In genomic region chr9:114515528-114515927, GRCh38 we compare ENCODE assay signal across 24 cellular contexts. TPM values are rescaled to one million over a fixed set of nuclear protein-coding genes. Genes with fewer than 3 reads are reported as not detected.
DNase-seq lines count a peak whose midpoint lies in the region; ATAC-seq and TF ChIP-seq lines count a peak whose summit lies in the region.
"Had no signal": no experiment of that assay in that cellular context is flagged by ENCODE, and none has a peak within 500 bp of the region (broad histone marks: within the 10 kb centered on the region; RNA-seq: fewer than 3 reads in every experiment).

No MANE protein-coding gene starts in this region.

- no peak for TF ChIP-seq POLR2A in ovary (IDR thresholded peaks at IDR 0.05)
- TF ChIP-seq POLR2A in spleen (IDR thresholded peaks at IDR 0.05): no peak

- no peak for DNase-seq in GM23338 (ENCODE audit: low spot score)
- DNase-seq in endodermal cell: peak; percentile 26
- DNase-seq in ovary: peak in 3 of 5 donors; percentile 30 to 48 (median 47)
- no peak for DNase-seq in activated T-cell treated with anti-CD3 and anti-CD28 coated beads, Interleukin-2, amount 50 U/mL, for 1 hour
- DNase-seq in hepatic stellate cell (ENCODE audit: low spot score): no peak
- no peak for DNase-seq in spleen
- DNase-seq: AML-193; Caco-2; Calu3; CD4-positive, alpha-beta T cell; CD8-positive, alpha-beta T cell; DMS 273 treated with DMSO at 0.1 percent for 48 hours; DMS153; DMS53; DMS79; DND-41; EL; GDM1 had no signal

- peaks cover 5% of the 10 kb centered on the region; the same call in 1 of the 3 replicates for H3K4me1 Mint-ChIP-seq in GM23338
- H3K4me1 Mint-ChIP-seq in endodermal cell: peaks cover 5% of the 10 kb centered on the region

- H3K4me3 Mint-ChIP-seq in GM23338: no peak overlapping the region
- H3K4me3 Mint-ChIP-seq in endodermal cell: no peak overlapping the region
- H3K4me3 Mint-ChIP-seq: B cell; CD4-positive, alpha-beta T cell; CD8-positive, alpha-beta T cell had no signal

- peak overlapping the region; percentile 38; the same call in 1 of the 2 replicates for H2AFZ ChIP-seq in GM23338

- TF ChIP-seq CTCF in GM23338 (conservative IDR thresholded peaks at IDR 0.05; ENCODE audit: low read depth in 2 of 2) (no peak), endodermal cell (conservative IDR thresholded peaks at IDR 0.05) (no peak), ovary (IDR thresholded peaks at IDR 0.05) (no peak), spleen (IDR thresholded peaks at IDR 0.05 in 8 of 11, conservative IDR thresholded peaks at IDR 0.05 in 3 of 11) (no peak)

- H3K9me3 ChIP-seq in endodermal cell (ENCODE audit: control insufficient read depth, low read length) (no peaks in the 10 kb centered on the region), ovary (no peaks in the 10 kb centered on the region), spleen (no peaks in the 10 kb centered on the region)
- H3K9me3 ChIP-seq: A549; BLaER1 treated with 17β-estradiol and CSF1 and Interleukin-3, amounts not matched to agents 10 nM and 100 nM; Caco-2 had no signal

- intact Hi-C loops in ovary (cut with DNase I) (no loop called here), spleen (cut with DNase I; ENCODE audit: low total_unique reads) (no loop called here)

- no peaks in the 10 kb centered on the region for H4K20me1 ChIP-seq in GM23338 (replicated peaks; ENCODE audit: insufficient read depth)
- H4K20me1 ChIP-seq: BLaER1 treated with 17β-estradiol and CSF1 and Interleukin-3, amounts not matched to agents 10 nM and 100 nM had no signal

- no peaks in the 10 kb centered on the region for H3K9me2 ChIP-seq in GM23338 (ENCODE audit: insufficient read depth)

- TF ChIP-seq EP300 in ovary (IDR thresholded peaks at IDR 0.05): no peak

- H3K36me3 ChIP-seq in GM23338 (ENCODE audit: insufficient read depth): no peaks in the 10 kb centered on the region
- H3K36me3 ChIP-seq in endodermal cell (ENCODE audit: control insufficient read depth, insufficient read depth, low read length): no peaks in the 10 kb centered on the region
- H3K36me3 ChIP-seq in ovary: no peaks in the 10 kb centered on the region
- H3K36me3 ChIP-seq in spleen: no peaks in the 10 kb centered on the region
- H3K36me3 ChIP-seq: BLaER1 treated with 17β-estradiol and CSF1 and Interleukin-3, amounts not matched to agents 10 nM and 100 nM had no signal

- ATAC-seq in GM23338: no peak
- ATAC-seq: A549; CD8-positive, alpha-beta T cell; GM12878 had no signal

- no peak overlapping the region for H3K9ac ChIP-seq in endodermal cell (ENCODE audit: extremely low read depth, low read length, poor library complexity, severe bottlenecking)
- H3K9ac ChIP-seq: BLaER1 treated with 17β-estradiol and CSF1 and Interleukin-3, amounts not matched to agents 10 nM and 100 nM had no signal

- no peak overlapping the region for H3K4me2 ChIP-seq in GM23338
- H3K4me2 ChIP-seq: A549 had no signal

- no peaks in the 10 kb centered on the region for H3K9me3 Mint-ChIP-seq in GM23338
- H3K9me3 Mint-ChIP-seq in endodermal cell: no peaks in the 10 kb centered on the region
- H3K9me3 Mint-ChIP-seq: CD4-positive, alpha-beta T cell; CD8-positive, alpha-beta T cell had no signal

- H3K27me3 ChIP-seq in GM23338 (ENCODE audit: insufficient read depth) (no peaks in the 10 kb centered on the region), endodermal cell (ENCODE audit: control insufficient read depth, insufficient read depth, low read length, poor library complexity, severe bottlenecking) (peaks cover 22% of the 10 kb centered on the region), ovary (no peaks in the 10 kb centered on the region), spleen (replicated peaks in 1 of 7) (no peaks in the 10 kb centered on the region)
- H3K27me3 ChIP-seq: BLaER1 treated with 17β-estradiol and CSF1 and Interleukin-3, amounts not matched to agents 10 nM and 100 nM had no signal

- H3K4me1 ChIP-seq in GM23338 (ENCODE audit: insufficient read depth) (no peaks in the 10 kb centered on the region), endodermal cell (ENCODE audit: control insufficient read depth, insufficient read depth, low read length) (peaks cover 7% of the 10 kb centered on the region), ovary (ENCODE audit: insufficient read depth) (peaks cover 10% of the 10 kb centered on the region), spleen (peaks cover 2 to 35% (median 21%) of the 10 kb centered on the region in 6 donors)
- H3K4me1 ChIP-seq: A549, Caco-2 had no signal

- H3K27ac ChIP-seq in GM23338 (ENCODE audit: low read depth) (no peak overlapping the region), endodermal cell (ENCODE audit: low read depth, low read length) (no peak overlapping the region), ovary (peak overlapping the region in 1 of 2 donors; percentile 51), spleen (no peak overlapping the region)
- H3K27ac ChIP-seq: 22Rv1; A549; BLaER1 treated with 17β-estradiol and CSF1 and Interleukin-3, amounts not matched to agents 10 nM and 100 nM; C4-2B had no signal

- 70 to 90% methylated on average over 2 to 3 of the region's 3 CpGs for WGBS in endodermal cell (ENCODE audit: insufficient coverage in 1 of 2, insufficient read length in 1 of 2), 2 experiments
- 8 to 20% (median 9%) methylated on average over 3 of the region's 3 CpGs for WGBS in ovary, 3 donors
- 76 to 84% (median 80%) methylated on average over 3 of the region's 3 CpGs for WGBS in spleen, 5 donors

- no peaks in the 10 kb centered on the region for H3K79me2 ChIP-seq in GM23338 (replicated peaks; ENCODE audit: insufficient read depth)

- no peaks in the 10 kb centered on the region for H3K36me3 Mint-ChIP-seq in GM23338 (ENCODE audit: low read depth)
- H3K36me3 Mint-ChIP-seq in endodermal cell (ENCODE audit: low read depth): no peaks in the 10 kb centered on the region
- H3K36me3 Mint-ChIP-seq: CD8-positive, alpha-beta T cell had no signal

- H3F3A ChIP-seq in GM23338 (replicated peaks; ENCODE audit: low read depth): no peaks in the 10 kb centered on the region

- H3K27me3 Mint-ChIP-seq in GM23338 (ENCODE audit: insufficient read depth, low read depth, poor library complexity) (peaks cover 5% of the 10 kb centered on the region), endodermal cell (ENCODE audit: insufficient read depth) (peaks cover 57% of the 10 kb centered on the region)

- no peak overlapping the region for H3K27ac Mint-ChIP-seq in GM23338
- H3K27ac Mint-ChIP-seq in endodermal cell: no peak overlapping the region
- H3K27ac Mint-ChIP-seq: CD4-positive, alpha-beta T cell; CD8-positive, alpha-beta T cell had no signal

- H3K4me3 ChIP-seq in GM23338 (no peak overlapping the region), endodermal cell (ENCODE audit: low read length) (no peak overlapping the region), ovary (no peak overlapping the region), spleen (no peak overlapping the region)
- H3K4me3 ChIP-seq: A549; BLaER1 treated with 17β-estradiol and CSF1 and Interleukin-3, amounts not matched to agents 10 nM and 100 nM; GM12878 had no signal

TF ChIP-seq in GM23338, 12 proteins besides CTCF, POLR2A, EP300 and RAD21 (continues in another document):
- no peak for TF ChIP-seq CREB1 (CRISPR knock-in tag; IDR thresholded peaks at IDR 0.05; ENCODE audit: low read depth)
- TF ChIP-seq NANOG (IDR thresholded peaks at IDR 0.05; ENCODE audit: borderline replicate concordance): no peak
- no peak for TF ChIP-seq REST (IDR thresholded peaks at IDR 0.05; ENCODE audit: unreplicated experiment)
- TF ChIP-seq STAT1 (IDR thresholded peaks at IDR 0.05; ENCODE audit: unreplicated experiment): no peak
- TF ChIP-seq ZNF114 (CRISPR knock-in tag; IDR thresholded peaks at IDR 0.05): no peak

RNA-seq across cellular contexts. Expression of gene WHRN, which starts 10.3 kb away (rescaled TPM):
- 8.9 and 11.2 TPM in 2 replicates for total RNA-seq in GM23338 (2014; rRNA removed; shearing (Covaris generic))
- polyA plus RNA-seq in GM23338 (2016; fragmentation: Nextera tagmentation; extraction: Ambion mirVana) (7.2 and 8.3 TPM in 2 replicates), ovary (10 to 100 TPM in 1 of 2 donors, 1 to 10 TPM in 1; 1.7 to 10.4 TPM), spleen (10 to 100 TPM in 1 of 3 donors, 1 to 10 TPM in 2; 3.7 to 25.4 (median 9.5) TPM)
- total RNA-seq in endodermal cell (10 to 100 TPM in 1 of 2 donors, 1 to 10 TPM in 1; 7.0 to 12.8 TPM), ovary (10 to 100 TPM; 13.4 to 28.5 (median 25.6) TPM), spleen (10 to 100 TPM; 11.8 to 51.6 (median 29.4) TPM)
- polyA plus RNA-seq in endodermal cell (2013, experiment 1 of 2): 17.9 TPM
- 16.1 TPM for polyA plus RNA-seq in endodermal cell (2013, experiment 2 of 2)

Comparison
In these comparisons a context has a peak if more than half of its experiments do, and no peak if none do; other contexts are left out.
1. DNase-seq: peak in endodermal cell (single experiment) and ovary (3 of 5); none in GM23338 (single experiment), activated T-cell treated with anti-CD3 and anti-CD28 coated beads, Interleukin-2, amount 50 U/mL, for 1 hour (single experiment), hepatic stellate cell (single experiment) and spleen (single experiment).